In genomic region chrX:119880552-119881437, GRCh38 we compare ENCODE assay signal across 8 cellular contexts. TPM values are rescaled to one million over a fixed set of nuclear protein-coding genes. Genes with fewer than 3 reads are reported as not detected.
DNase-seq lines count a peak whose midpoint lies in the region; ATAC-seq and TF ChIP-seq lines count a peak whose summit lies in the region.

No MANE protein-coding gene starts in this region.

- peak; percentile 77 for TF ChIP-seq CTCF in DND-41 (IDR thresholded peaks at IDR 0.05; ENCODE audit: borderline replicate concordance, extremely low read depth, low read length, poor library complexity, severe bottlenecking)
- TF ChIP-seq CTCF in Panc1 (IDR thresholded peaks at IDR 0.05): peak; percentile 87
- peak in 3 of 6 experiments; percentile 47 to 53 (median 48) for TF ChIP-seq CTCF in esophagus squamous epithelium (IDR thresholded peaks at IDR 0.05)

- H3K4me2 ChIP-seq in DND-41 (ENCODE audit: insufficient read depth, low read length): no peak overlapping the region

- 0 out of 2 replicates have a peak, but pooled peaks cover 6% of the 10 kb centered on the region for H3K4me1 ChIP-seq in DND-41 (ENCODE audit: insufficient read depth, low read length)
- H3K4me1 ChIP-seq in Panc1 (ENCODE audit: control insufficient read depth, insufficient read depth, low read length): no peaks in the 10 kb centered on the region
- no peaks in the 10 kb centered on the region for H3K4me1 ChIP-seq in right cardiac atrium (ENCODE audit: control insufficient read depth, insufficient read depth, low read length)
- peaks cover 0 to 3% (median 0%) of the 10 kb centered on the region in 3 donors for H3K4me1 ChIP-seq in esophagus squamous epithelium

- H3K4me3 ChIP-seq in DND-41 (ENCODE audit: low read depth in 1 of 2, low read length in 2 of 2) (no peak overlapping the region), Panc1 (ENCODE audit: low read depth in 2 of 2, low read length in 2 of 2) (no peak overlapping the region), right cardiac atrium (ENCODE audit: low read length) (no peak overlapping the region), esophagus squamous epithelium (no peak overlapping the region)

- H3K27ac ChIP-seq in DND-41 (ENCODE audit: low read length): peak overlapping the region; percentile 32
- H3K27ac ChIP-seq in Panc1 (ENCODE audit: low read length): no peak overlapping the region
- no peak overlapping the region for H3K27ac ChIP-seq in right cardiac atrium (ENCODE audit: low read length)
- no peak overlapping the region for H3K27ac ChIP-seq in esophagus squamous epithelium

- no peaks in the 10 kb centered on the region for H3K79me2 ChIP-seq in DND-41 (ENCODE audit: insufficient read depth, low read length)

- ATAC-seq in DND-41 (ENCODE audit: insufficient read depth, low read depth): peak; percentile 96
- peak; percentile 94 for ATAC-seq in GM19328 (IDR thresholded peaks at IDR 0.05; ENCODE audit: unreplicated experiment)
- peak; percentile 81 for ATAC-seq in HG03469 (IDR thresholded peaks at IDR 0.05; ENCODE audit: unreplicated experiment)
- peak; percentile 95 for ATAC-seq in Panc1
- ATAC-seq in activated naive CD8-positive, alpha-beta T cell treated with anti-CD3 and anti-CD28 coated beads, Interleukin-2, amount 10 ng/mL, durations not matched to agents 7 days and 5 days (ENCODE audit: low read depth): peak; percentile 85
- ATAC-seq in right cardiac atrium: peak; percentile 72 to 78

- WGBS in right cardiac atrium: 56% methylated on average over 11 of the region's 11 CpGs
- WGBS in esophagus squamous epithelium, 2 donors: 56 to 60% methylated on average over 6 to 10 of the region's 11 CpGs

- peaks cover 3% of the 10 kb centered on the region for H3K36me3 Mint-ChIP-seq in activated naive CD8-positive, alpha-beta T cell treated with anti-CD3 and anti-CD28 coated beads, Interleukin-2, amount 10 ng/mL, durations not matched to agents 7 days and 5 days

- peak; percentile 48 for DNase-seq in DND-41
- peak; percentile 62 for DNase-seq in Panc1 (ENCODE audit: low read depth, low spot score)
- DNase-seq in activated naive CD8-positive, alpha-beta T cell treated with anti-CD3 and anti-CD28 coated beads, Interleukin-2, amount 10 ng/mL, durations not matched to agents 7 days and 5 days: peak; percentile 34
- DNase-seq in right cardiac atrium: no peak
- peak; percentile 27 for DNase-seq in stimulated activated CD4-positive, alpha-beta T cell treated with anti-CD3 and anti-CD28 coated beads, Interleukin-4, amount 100 ng/mL, for 24 hours
- no peak for DNase-seq in esophagus squamous epithelium (lab: John Stamatoyannopoulos, UW)

- H3K9ac ChIP-seq in DND-41 (ENCODE audit: low read depth, low read length): no peak overlapping the region

- H3K27ac Mint-ChIP-seq in activated naive CD8-positive, alpha-beta T cell treated with anti-CD3 and anti-CD28 coated beads, Interleukin-2, amount 10 ng/mL, durations not matched to agents 7 days and 5 days: peak overlapping the region; percentile 62

- no TSS peak for BruUV-seq in Panc1 (replicated peaks; lab: Mats Ljungman, UMichigan)

- no peaks in the 10 kb centered on the region for H4K20me1 ChIP-seq in DND-41 (ENCODE audit: insufficient read depth, low read length)

- H3K9me3 ChIP-seq in DND-41 (ENCODE audit: insufficient read depth, low read length, severe bottlenecking): no peaks in the 10 kb centered on the region
- no peaks in the 10 kb centered on the region for H3K9me3 ChIP-seq in Panc1 (ENCODE audit: control insufficient read depth, insufficient read depth, low read depth, low read length)
- H3K9me3 ChIP-seq in right cardiac atrium (ENCODE audit: control insufficient read depth, low read length): no peaks in the 10 kb centered on the region
- no peaks in the 10 kb centered on the region for H3K9me3 ChIP-seq in esophagus squamous epithelium

- H3K4me3 Mint-ChIP-seq in activated naive CD8-positive, alpha-beta T cell treated with anti-CD3 and anti-CD28 coated beads, Interleukin-2, amount 10 ng/mL, durations not matched to agents 7 days and 5 days: no peak overlapping the region

- no peaks in the 10 kb centered on the region for H3K27me3 Mint-ChIP-seq in activated naive CD8-positive, alpha-beta T cell treated with anti-CD3 and anti-CD28 coated beads, Interleukin-2, amount 10 ng/mL, durations not matched to agents 7 days and 5 days

- H2AFZ ChIP-seq in DND-41 (ENCODE audit: low read depth, low read length): no peak overlapping the region

- peaks cover 13% of the 10 kb centered on the region for H3K4me1 Mint-ChIP-seq in activated naive CD8-positive, alpha-beta T cell treated with anti-CD3 and anti-CD28 coated beads, Interleukin-2, amount 10 ng/mL, durations not matched to agents 7 days and 5 days

- CTCF ChIA-PET in Panc1 (lab: Charles Lee): interaction anchor here (0.6 kb wide), 1 partner anchor 228 kb away, joined by 3 read pairs; no protein-coding TSS in a partner anchor

- TF ChIP-seq POLR2A in esophagus squamous epithelium (IDR thresholded peaks at IDR 0.05): no peak

- H3K36me3 ChIP-seq in DND-41 (ENCODE audit: insufficient read depth, low read length) (peaks cover 16% of the 10 kb centered on the region; the same call in 1 of the 2 replicates), Panc1 (ENCODE audit: control insufficient read depth, insufficient read depth, low read length) (peaks cover 8% of the 10 kb centered on the region; the same call in 1 of the 2 replicates), esophagus squamous epithelium (peaks cover 0 to 36% (median 0%) of the 10 kb centered on the region in 3 donors)

- POLR2A ChIA-PET in Panc1 (lab: Charles Lee): no interaction called here
- POLR2A ChIA-PET in activated naive CD8-positive, alpha-beta T cell treated with anti-CD3 and anti-CD28 coated beads, Interleukin-2, amount 10 ng/mL, durations not matched to agents 7 days and 5 days (lab: Charles Lee): interaction anchor here (1.3 kb wide), 1 partner anchor 9 kb away, joined by 3 read pairs; the partner anchor contains the start of genes NDUFA1 and RNF113A

- no peaks in the 10 kb centered on the region for H3K9me3 Mint-ChIP-seq in activated naive CD8-positive, alpha-beta T cell treated with anti-CD3 and anti-CD28 coated beads, Interleukin-2, amount 10 ng/mL, durations not matched to agents 7 days and 5 days

- H3K27me3 ChIP-seq in DND-41 (ENCODE audit: insufficient read depth, low read length, poor library complexity) (no peaks in the 10 kb centered on the region), Panc1 (ENCODE audit: control insufficient read depth, insufficient read depth, low read length) (no peaks in the 10 kb centered on the region), right cardiac atrium (ENCODE audit: control insufficient read depth, insufficient read depth) (no peaks in the 10 kb centered on the region), esophagus squamous epithelium (no peaks in the 10 kb centered on the region)

- in situ Hi-C loops in Panc1 (cut with HindIII; ENCODE audit: low pct_unique_long_range_greater_than_20kb, low sequenced_read_pairs): no loop called here

- intact Hi-C loops in Panc1 (cut with micrococcal nuclease; ENCODE audit: unreplicated experiment): no loop called here
- intact Hi-C loops in right cardiac atrium (cut with DNase I): no loop called here
- intact Hi-C loops in esophagus squamous epithelium (cut with DNase I): no loop called here

RNA-seq across cellular contexts. Expression of gene NDUFA1, which starts 9.2 kb away (rescaled TPM):
- total RNA-seq in Panc1 (2021; ENCODE audit: unreplicated experiment) (252 TPM), right cardiac atrium (100 to 1,000 TPM; 348 to 454 (median 365) TPM), esophagus squamous epithelium (10 to 100 TPM; 54.0 to 94.7 (median 66.5) TPM)
- 369 TPM for polyA plus RNA-seq in Panc1 (2012; ENCODE audit: insufficient read length)
- 10 to 100 TPM; 93.1 to 98.1 TPM for total RNA-seq in activated naive CD8-positive, alpha-beta T cell treated with anti-CD3 and anti-CD28 coated beads, Interleukin-2, amount 10 ng/mL, durations not matched to agents 7 days and 5 days
- polyA plus RNA-seq in right cardiac atrium: 846 TPM

RNA-seq across cellular contexts. Expression of gene RNF113A, which starts 9.3 kb away (rescaled TPM):
- total RNA-seq in Panc1 (2021; ENCODE audit: unreplicated experiment): 23.4 TPM
- polyA plus RNA-seq in Panc1 (2012; ENCODE audit: insufficient read length): 18.0 TPM
- total RNA-seq in activated naive CD8-positive, alpha-beta T cell treated with anti-CD3 and anti-CD28 coated beads, Interleukin-2, amount 10 ng/mL, durations not matched to agents 7 days and 5 days: 10 to 100 TPM; 36.7 to 37.5 TPM
- total RNA-seq in right cardiac atrium: 10 to 100 TPM in 1 of 4 donors, 1 to 10 TPM in 3; 9.0 to 10.5 (median 9.7) TPM
- 11.6 TPM for polyA plus RNA-seq in right cardiac atrium
- 10 to 100 TPM in 2 of 4 donors, 1 to 10 TPM in 2; 8.1 to 23.4 (median 12.2) TPM for total RNA-seq in esophagus squamous epithelium

RNA-seq across cellular contexts. Expression of gene AKAP14, which starts 14.9 kb away (rescaled TPM):
- total RNA-seq in Panc1 (2021; ENCODE audit: unreplicated experiment) (0.28 TPM), right cardiac atrium (not detected), esophagus squamous epithelium (not detected)
- polyA plus RNA-seq in Panc1 (2012; ENCODE audit: insufficient read length): not detected
- total RNA-seq in activated naive CD8-positive, alpha-beta T cell treated with anti-CD3 and anti-CD28 coated beads, Interleukin-2, amount 10 ng/mL, durations not matched to agents 7 days and 5 days: not detected
- polyA plus RNA-seq in right cardiac atrium: not detected

RNA-seq across cellular contexts. Expression of gene UPF3B, which starts 28.0 kb away (rescaled TPM):
- total RNA-seq in Panc1 (2021; ENCODE audit: unreplicated experiment) (27.8 TPM), right cardiac atrium (1 to 10 TPM; 3.3 to 3.9 (median 3.5) TPM), esophagus squamous epithelium (1 to 10 TPM; 2.8 to 8.0 (median 5.1) TPM)
- polyA plus RNA-seq in Panc1 (2012; ENCODE audit: insufficient read length): 25.5 TPM
- 10 to 100 TPM; 11.1 to 11.3 TPM for total RNA-seq in activated naive CD8-positive, alpha-beta T cell treated with anti-CD3 and anti-CD28 coated beads, Interleukin-2, amount 10 ng/mL, durations not matched to agents 7 days and 5 days
- 6.5 TPM for polyA plus RNA-seq in right cardiac atrium

Comparison
In these comparisons a context has a peak if more than half of its experiments do, and no peak if none do; other contexts are left out.
1. DNase-seq: peak in DND-41 (single experiment), Panc1 (single experiment), activated naive CD8-positive, alpha-beta T cell treated with anti-CD3 and anti-CD28 coated beads, Interleukin-2, amount 10 ng/mL, durations not matched to agents 7 days and 5 days (single experiment) and stimulated activated CD4-positive, alpha-beta T cell treated with anti-CD3 and anti-CD28 coated beads, Interleukin-4, amount 100 ng/mL, for 24 hours (single experiment); none in right cardiac atrium (0 of 3) and esophagus squamous epithelium (single experiment).
2. Peak in every context shown above with its lines, with median percentiles within 50 percentile points of each other: ATAC-seq.